ENCODE assay signal across 17 cellular contexts in genomic region chr10:132662186-132662920, GRCh38.
"Had no signal": no experiment of that assay in that cellular context is flagged by ENCODE, and none has a peak within 500 bp of the region (broad histone marks: within the 10 kb centered on the region; RNA-seq: fewer than 3 reads in every experiment).

No MANE protein-coding gene starts in this region.

- H3K27me3 ChIP-seq: heart right ventricle, tibial nerve, upper lobe of right lung had no signal

- H3K4me1 ChIP-seq: upper lobe of right lung had no signal

- H3K27me3 Mint-ChIP-seq: naive thymus-derived CD4-positive, alpha-beta T cell; stimulated activated naive CD8-positive, alpha-beta T cell treated with anti-CD3 and anti-CD28 coated beads, Interleukin-15, Interleukin-2, amounts not matched to agents 100 ng/mL and 50 ng/mL, for 24 hours had no signal

- H3K4me3 Mint-ChIP-seq: naive thymus-derived CD4-positive, alpha-beta T cell; neural crest cell; stimulated activated effector memory CD8-positive, alpha-beta T cell treated with anti-CD3 and anti-CD28 coated beads, Interleukin-12 subunit alpha, Interleukin-12 subunit beta, amount 100 ng/mL, for 72 hours; stimulated activated naive CD8-positive, alpha-beta T cell treated with anti-CD3 and anti-CD28 coated beads, Interleukin-15, Interleukin-2, amounts not matched to agents 100 ng/mL and 50 ng/mL, for 24 hours had no signal

- H3K9me3 Mint-ChIP-seq: naive thymus-derived CD4-positive, alpha-beta T cell; neural crest cell; stimulated activated effector memory CD8-positive, alpha-beta T cell treated with anti-CD3 and anti-CD28 coated beads, Interleukin-12 subunit alpha, Interleukin-12 subunit beta, amount 100 ng/mL, for 72 hours; stimulated activated naive CD8-positive, alpha-beta T cell treated with anti-CD3 and anti-CD28 coated beads, Interleukin-15, Interleukin-2, amounts not matched to agents 100 ng/mL and 50 ng/mL, for 24 hours had no signal

- H3K36me3 Mint-ChIP-seq: stimulated activated effector memory CD8-positive, alpha-beta T cell treated with anti-CD3 and anti-CD28 coated beads, Interleukin-12 subunit alpha, Interleukin-12 subunit beta, amount 100 ng/mL, for 72 hours had no signal

- H3K9me3 ChIP-seq: upper lobe of right lung had no signal

- ATAC-seq: esophagus mucosa; heart right ventricle; left ventricle myocardium superior; naive thymus-derived CD4-positive, alpha-beta T cell; right cardiac atrium; stimulated activated effector memory CD8-positive, alpha-beta T cell treated with anti-CD3 and anti-CD28 coated beads, Interleukin-12 subunit alpha, Interleukin-12 subunit beta, amount 100 ng/mL, for 72 hours; upper lobe of right lung had no signal

- H3K27ac Mint-ChIP-seq: naive thymus-derived CD4-positive, alpha-beta T cell; stimulated activated effector memory CD8-positive, alpha-beta T cell treated with anti-CD3 and anti-CD28 coated beads, Interleukin-12 subunit alpha, Interleukin-12 subunit beta, amount 100 ng/mL, for 72 hours; stimulated activated naive CD8-positive, alpha-beta T cell treated with anti-CD3 and anti-CD28 coated beads, Interleukin-15, Interleukin-2, amounts not matched to agents 100 ng/mL and 50 ng/mL, for 24 hours had no signal

- H3K4me3 ChIP-seq: heart right ventricle, tibial nerve, upper lobe of right lung had no signal

- DNase-seq: effector memory CD4-positive, alpha-beta T cell; heart right ventricle; hypothalamus; islet precursor cell; left ventricle myocardium superior; mesendoderm; naive thymus-derived CD4-positive, alpha-beta T cell; right cardiac atrium; small intestine; stimulated activated CD4-positive, alpha-beta T cell treated with anti-CD3 and anti-CD28 coated beads, Interleukin-4, amount 100 ng/mL, for 1 hour; stimulated activated CD8-positive, alpha-beta memory T cell treated with anti-CD3 and anti-CD28 coated beads, Interleukin-4, amount 100 ng/mL, for 48 hours; upper lobe of right lung had no signal

- H3K27ac ChIP-seq: heart right ventricle, tibial nerve, upper lobe of right lung had no signal
